ENCODE assay signal across 19 cellular contexts in the genomic region with DNA sequence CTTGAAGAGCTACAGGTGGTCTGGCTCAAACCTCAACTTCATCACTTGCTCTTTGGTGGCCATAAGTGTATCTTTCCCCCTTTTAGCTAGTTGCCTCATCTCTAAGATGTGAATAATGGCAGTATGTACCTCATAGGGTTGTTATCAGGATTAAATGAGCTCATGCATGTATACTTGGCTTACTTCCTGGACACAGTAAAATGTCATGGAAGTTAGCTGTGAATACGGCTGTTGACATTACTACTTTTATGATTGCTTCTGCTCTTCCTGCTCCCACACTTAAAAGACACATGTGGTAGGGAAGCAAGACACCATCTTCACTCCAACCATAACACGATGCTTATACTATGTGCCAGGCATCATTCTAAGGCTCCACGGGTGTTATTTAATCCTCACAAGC.
DNase-seq lines count a peak whose midpoint lies in the region; ATAC-seq, FAIRE-seq and TF ChIP-seq lines count a peak whose summit lies in the region.
"Had no signal": no experiment of that assay in that cellular context is flagged by ENCODE, and none has a peak within 500 bp of the region (broad histone marks: within the 10 kb centered on the region; RNA-seq: fewer than 3 reads in every experiment).

No MANE protein-coding gene starts in this region.

- no peaks in the 10 kb centered on the region for H3K27me3 Mint-ChIP-seq in natural killer cell (ENCODE audit: low read depth in 2 of 2)
- H3K27me3 Mint-ChIP-seq in natural killer cell treated with Interleukin-12 subunit alpha and Interleukin-12 subunit beta and Interleukin-15 and Interleukin-18, amount 100 ng/mL, for 72 hours = no peaks in the 10 kb centered on the region
- no peaks in the 10 kb centered on the region for H3K27me3 Mint-ChIP-seq in activated CD4-positive, alpha-beta T cell treated with anti-CD3 and anti-CD28 coated beads, Interleukin-2, amount 10 ng/mL, durations not matched to agents 24 days and 14 days
- H3K27me3 Mint-ChIP-seq: CD4-positive, alpha-beta T cell had no signal

- no peak for TF ChIP-seq CTCF in natural killer cell (IDR thresholded peaks at IDR 0.05)

- intact Hi-C loops in natural killer cell (cut with micrococcal nuclease) = no loop called here
- intact Hi-C loops in left colon (cut with DNase I, micrococcal nuclease) = no loop called here
- intact Hi-C loops in activated CD4-positive, alpha-beta T cell treated with anti-CD3 and anti-CD28 coated beads, Interleukin-2, amount 10 ng/mL, durations not matched to agents 24 days and 14 days (cut with micrococcal nuclease) = no loop called here

- peak overlapping the region; percentile 3 to 33 for H3K27ac Mint-ChIP-seq in natural killer cell
- H3K27ac Mint-ChIP-seq in natural killer cell treated with Interleukin-12 subunit alpha and Interleukin-12 subunit beta and Interleukin-15 and Interleukin-18, amount 100 ng/mL, for 72 hours = no peak overlapping the region
- no peak overlapping the region for H3K27ac Mint-ChIP-seq in activated CD4-positive, alpha-beta T cell treated with anti-CD3 and anti-CD28 coated beads, Interleukin-2, amount 10 ng/mL, durations not matched to agents 24 days and 14 days
- H3K27ac Mint-ChIP-seq: CD4-positive, alpha-beta T cell; H9 had no signal

- H3K36me3 Mint-ChIP-seq in natural killer cell = no peaks in the 10 kb centered on the region
- H3K36me3 Mint-ChIP-seq in natural killer cell treated with Interleukin-12 subunit alpha and Interleukin-12 subunit beta and Interleukin-15 and Interleukin-18, amount 100 ng/mL, for 72 hours = no peaks in the 10 kb centered on the region
- no peaks in the 10 kb centered on the region for H3K36me3 Mint-ChIP-seq in activated CD4-positive, alpha-beta T cell treated with anti-CD3 and anti-CD28 coated beads, Interleukin-2, amount 10 ng/mL, durations not matched to agents 24 days and 14 days (ENCODE audit: low read depth)

- DNase-seq in DMS53 (lab: John Stamatoyannopoulos, UW) (peak; percentile 31), DMS53 treated with DMSO at 0.1 percent for 48 hours (lab: John Stamatoyannopoulos, UW; ENCODE audit: unreplicated experiment) (no peak), natural killer cell (no peak), left colon (no peak), urothelium cell line (ENCODE audit: low spot score) (no peak)
- no peak for DNase-seq in natural killer cell treated with Interleukin-12 subunit alpha and Interleukin-12 subunit beta and Interleukin-15 and Interleukin-18, amount 100 ng/mL, for 72 hours (ENCODE audit: low spot score)
- no peak for DNase-seq in activated CD4-positive, alpha-beta T cell treated with anti-CD3 and anti-CD28 coated beads, Interleukin-2, amount 10 ng/mL, durations not matched to agents 24 days and 14 days
- DNase-seq: 8988T; AML-193; Calu3; CD4-positive, alpha-beta T cell; DMS 273 treated with DMSO at 0.1 percent for 48 hours; EL; GOT3; H9 had no signal

- no peaks in the 10 kb centered on the region for H3K9me3 Mint-ChIP-seq in natural killer cell
- no peaks in the 10 kb centered on the region for H3K9me3 Mint-ChIP-seq in natural killer cell treated with Interleukin-12 subunit alpha and Interleukin-12 subunit beta and Interleukin-15 and Interleukin-18, amount 100 ng/mL, for 72 hours
- H3K9me3 Mint-ChIP-seq in activated CD4-positive, alpha-beta T cell treated with anti-CD3 and anti-CD28 coated beads, Interleukin-2, amount 10 ng/mL, durations not matched to agents 24 days and 14 days = no peaks in the 10 kb centered on the region
- H3K9me3 Mint-ChIP-seq: CD4-positive, alpha-beta T cell had no signal

- peaks cover 18 to 20% of the 10 kb centered on the region in 2 donors for H3K4me1 Mint-ChIP-seq in natural killer cell
- peaks cover 13 to 18% of the 10 kb centered on the region in 2 donors for H3K4me1 Mint-ChIP-seq in natural killer cell treated with Interleukin-12 subunit alpha and Interleukin-12 subunit beta and Interleukin-15 and Interleukin-18, amount 100 ng/mL, for 72 hours (ENCODE audit: low read depth in 2 of 2)
- no peaks in the 10 kb centered on the region for H3K4me1 Mint-ChIP-seq in activated CD4-positive, alpha-beta T cell treated with anti-CD3 and anti-CD28 coated beads, Interleukin-2, amount 10 ng/mL, durations not matched to agents 24 days and 14 days

- peak; percentile 13 for FAIRE-seq in urothelium cell line (lab: Jason Lieb, UNC)
- FAIRE-seq: G401.6, GM12892, GM19239 had no signal

- ATAC-seq in natural killer cell = peak in 1 of 3 donors; percentile 7
- ATAC-seq in natural killer cell treated with Interleukin-12 subunit alpha and Interleukin-12 subunit beta and Interleukin-15 and Interleukin-18, amount 100 ng/mL, for 72 hours = no peak
- ATAC-seq in left colon = peak; percentile 100
- ATAC-seq in GM18517 (IDR thresholded peaks at IDR 0.05; ENCODE audit: unreplicated experiment) = no peak

- H3K4me3 Mint-ChIP-seq in natural killer cell = no peak overlapping the region
- no peak overlapping the region for H3K4me3 Mint-ChIP-seq in natural killer cell treated with Interleukin-12 subunit alpha and Interleukin-12 subunit beta and Interleukin-15 and Interleukin-18, amount 100 ng/mL, for 72 hours
- no peak overlapping the region for H3K4me3 Mint-ChIP-seq in activated CD4-positive, alpha-beta T cell treated with anti-CD3 and anti-CD28 coated beads, Interleukin-2, amount 10 ng/mL, durations not matched to agents 24 days and 14 days
- H3K4me3 Mint-ChIP-seq: CD4-positive, alpha-beta T cell; H9 had no signal

Comparison
In these comparisons a context has a peak if more than half of its experiments do, and no peak if none do; other contexts are left out.
1. H3K27ac Mint-ChIP-seq: peak in natural killer cell (2 of 2); none in natural killer cell treated with Interleukin-12 subunit alpha and Interleukin-12 subunit beta and Interleukin-15 and Interleukin-18, amount 100 ng/mL, for 72 hours (0 of 2) and activated CD4-positive, alpha-beta T cell treated with anti-CD3 and anti-CD28 coated beads, Interleukin-2, amount 10 ng/mL, durations not matched to agents 24 days and 14 days (single experiment).